ENCODE assay signal across 1 cellular context in the genomic region with DNA sequence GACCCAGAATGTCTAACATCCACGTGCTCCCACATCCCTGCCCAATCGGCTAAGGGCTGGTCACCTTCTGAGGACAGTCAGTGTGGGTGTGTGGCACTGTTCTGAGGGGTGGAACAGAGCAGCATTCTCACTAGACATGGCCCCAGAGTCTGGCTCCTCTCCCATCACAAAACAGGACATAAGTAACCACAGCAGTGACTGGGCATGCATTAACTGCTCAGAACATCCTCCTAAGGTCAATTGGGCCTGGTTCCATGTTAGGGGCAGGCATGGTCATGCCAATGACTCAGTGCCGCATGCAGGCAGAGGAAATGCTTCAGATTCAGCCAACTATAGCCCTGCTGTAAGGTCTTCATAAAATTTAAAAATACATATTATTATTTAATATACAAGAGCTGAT.
TF ChIP-seq lines count a peak whose summit lies in the region.

No MANE protein-coding gene starts in this region.

TF ChIP-seq in WTC11, 78 proteins besides CTCF, POLR2A, EP300 and RAD21 (continued from another document):
- TF ChIP-seq, protein P1, sequence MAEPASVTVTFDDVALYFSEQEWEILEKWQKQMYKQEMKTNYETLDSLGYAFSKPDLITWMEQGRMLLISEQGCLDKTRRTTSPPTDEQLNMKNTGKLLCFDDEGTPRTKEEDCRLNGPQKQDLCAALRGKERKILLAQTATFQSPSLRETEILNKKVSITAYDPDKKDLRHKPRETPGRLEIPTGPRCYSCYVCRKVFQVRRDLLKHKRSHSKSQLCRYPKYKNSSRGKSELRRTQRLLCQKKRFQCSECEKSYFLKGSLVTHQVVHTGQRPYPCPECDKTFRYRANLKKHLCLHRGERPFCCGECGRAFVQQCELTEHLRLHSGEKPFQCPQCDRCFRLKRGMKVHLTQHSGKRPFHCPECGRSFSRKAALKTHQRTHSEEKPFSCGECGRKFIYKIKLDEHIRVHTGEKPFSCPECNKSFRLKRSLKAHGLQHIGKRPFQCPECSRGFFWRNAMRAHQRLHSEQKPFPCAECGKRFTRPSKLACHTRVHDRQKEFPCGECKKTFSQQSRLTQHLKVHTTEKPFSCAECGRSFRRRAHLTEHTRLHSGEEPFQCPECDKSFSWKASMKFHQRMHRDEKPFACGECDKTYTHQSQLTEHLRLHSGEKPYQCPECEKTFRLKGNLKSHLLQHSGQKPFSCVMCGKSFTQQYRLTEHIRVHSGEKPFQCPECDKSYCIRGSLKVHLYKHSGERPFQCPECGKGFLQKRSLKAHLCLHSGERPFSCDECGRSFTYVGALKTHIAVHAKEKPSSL (CRISPR knock-in tag; conservative IDR thresholded peaks at IDR 0.05): no peak
- no peak for TF ChIP-seq ELF4 (CRISPR knock-in tag; IDR thresholded peaks at IDR 0.05; ENCODE audit: low read depth)
- TF ChIP-seq, protein P2, sequence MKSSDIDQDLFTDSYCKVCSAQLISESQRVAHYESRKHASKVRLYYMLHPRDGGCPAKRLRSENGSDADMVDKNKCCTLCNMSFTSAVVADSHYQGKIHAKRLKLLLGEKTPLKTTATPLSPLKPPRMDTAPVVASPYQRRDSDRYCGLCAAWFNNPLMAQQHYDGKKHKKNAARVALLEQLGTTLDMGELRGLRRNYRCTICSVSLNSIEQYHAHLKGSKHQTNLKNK (CRISPR knock-in tag; IDR thresholded peaks at IDR 0.05): no peak
- TF ChIP-seq, protein P3, sequence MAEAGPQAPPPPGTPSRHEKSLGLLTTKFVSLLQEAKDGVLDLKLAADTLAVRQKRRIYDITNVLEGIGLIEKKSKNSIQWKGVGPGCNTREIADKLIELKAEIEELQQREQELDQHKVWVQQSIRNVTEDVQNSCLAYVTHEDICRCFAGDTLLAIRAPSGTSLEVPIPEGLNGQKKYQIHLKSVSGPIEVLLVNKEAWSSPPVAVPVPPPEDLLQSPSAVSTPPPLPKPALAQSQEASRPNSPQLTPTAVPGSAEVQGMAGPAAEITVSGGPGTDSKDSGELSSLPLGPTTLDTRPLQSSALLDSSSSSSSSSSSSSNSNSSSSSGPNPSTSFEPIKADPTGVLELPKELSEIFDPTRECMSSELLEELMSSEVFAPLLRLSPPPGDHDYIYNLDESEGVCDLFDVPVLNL (CRISPR knock-in tag; IDR thresholded peaks at IDR 0.05; ENCODE audit: borderline replicate concordance, low read depth): no peak
- TF ChIP-seq PRRX2 (CRISPR knock-in tag; IDR thresholded peaks at IDR 0.05): no peak
- TF ChIP-seq, protein P4, sequence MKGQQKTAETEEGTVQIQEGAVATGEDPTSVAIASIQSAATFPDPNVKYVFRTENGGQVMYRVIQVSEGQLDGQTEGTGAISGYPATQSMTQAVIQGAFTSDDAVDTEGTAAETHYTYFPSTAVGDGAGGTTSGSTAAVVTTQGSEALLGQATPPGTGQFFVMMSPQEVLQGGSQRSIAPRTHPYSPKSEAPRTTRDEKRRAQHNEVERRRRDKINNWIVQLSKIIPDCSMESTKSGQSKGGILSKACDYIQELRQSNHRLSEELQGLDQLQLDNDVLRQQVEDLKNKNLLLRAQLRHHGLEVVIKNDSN (CRISPR knock-in tag; IDR thresholded peaks at IDR 0.05): no peak
- TF ChIP-seq MYBL2 (CRISPR knock-in tag; IDR thresholded peaks at IDR 0.05): no peak
- no peak for TF ChIP-seq ZNF396 (CRISPR knock-in tag; IDR thresholded peaks at IDR 0.05; ENCODE audit: borderline replicate concordance)
- TF ChIP-seq, protein P5, sequence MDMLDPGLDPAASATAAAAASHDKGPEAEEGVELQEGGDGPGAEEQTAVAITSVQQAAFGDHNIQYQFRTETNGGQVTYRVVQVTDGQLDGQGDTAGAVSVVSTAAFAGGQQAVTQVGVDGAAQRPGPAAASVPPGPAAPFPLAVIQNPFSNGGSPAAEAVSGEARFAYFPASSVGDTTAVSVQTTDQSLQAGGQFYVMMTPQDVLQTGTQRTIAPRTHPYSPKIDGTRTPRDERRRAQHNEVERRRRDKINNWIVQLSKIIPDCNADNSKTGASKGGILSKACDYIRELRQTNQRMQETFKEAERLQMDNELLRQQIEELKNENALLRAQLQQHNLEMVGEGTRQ (CRISPR knock-in tag; IDR thresholded peaks at IDR 0.05): no peak
